In genomic region chr11:69495441-69496201, GRCh38 we compare ENCODE assay signal across 19 cellular contexts. TPM values are rescaled to one million over a fixed set of nuclear protein-coding genes. Genes with fewer than 3 reads are reported as not detected.
"Had no signal": no experiment of that assay in that cellular context is flagged by ENCODE, and none has a peak within 500 bp of the region (broad histone marks: within the 10 kb centered on the region; RNA-seq: fewer than 3 reads in every experiment).

No MANE protein-coding gene starts in this region.

- H3K36me3 Mint-ChIP-seq: activated naive CD4-positive, alpha-beta T cell treated with anti-CD3 and anti-CD28 coated beads, Interleukin-2, amount 10 ng/mL, durations not matched to agents 7 days and 5 days; stimulated activated memory B cell treated with anti-CD40 and anti-IgM and Interleukin-4, amounts not matched to agents 10 μg/mL and 1 μg/mL and 100 μg/mL, for 72 hours had no signal

- H3K27me3 ChIP-seq: adrenal gland, right lobe of liver, tibial artery had no signal

- FAIRE-seq: TTC549 had no signal

- H2AFZ ChIP-seq: parathyroid adenoma had no signal

- H3K79me2 ChIP-seq: parathyroid adenoma had no signal

- H3K27me3 Mint-ChIP-seq: activated CD4-positive, alpha-beta T cell treated with anti-CD3 and anti-CD28 coated beads, Interleukin-2, amount 10 ng/mL, durations not matched to agents 24 days and 14 days had no signal

- H3K36me3 ChIP-seq: adrenal gland, right lobe of liver, tibial artery had no signal

- H3K27ac ChIP-seq: parathyroid adenoma, right lobe of liver had no signal

- H3K4me3 ChIP-seq: adrenal gland, right lobe of liver, tibial artery had no signal

- ATAC-seq: activated T-helper 17 cell treated with anti-CD3 and anti-CD28 coated beads, Interleukin-2, amount 50 U/mL, for 72 hours; right lobe of liver; stimulated activated memory B cell treated with anti-CD40 and anti-IgM and Interleukin-4, amounts not matched to agents 10 μg/mL and 1 μg/mL and 100 μg/mL, for 72 hours; T-helper 17 cell had no signal

- H3K4me1 ChIP-seq: adrenal gland, parathyroid adenoma had no signal

- H3K27ac Mint-ChIP-seq: activated B cell treated with CpG ODN at 0.5 μM for 24 hours; activated CD4-positive, alpha-beta T cell treated with anti-CD3 and anti-CD28 coated beads, Interleukin-2, amount 10 ng/mL, durations not matched to agents 24 days and 14 days; activated naive CD4-positive, alpha-beta T cell treated with anti-CD3 and anti-CD28 coated beads, Interleukin-2, amount 10 ng/mL, durations not matched to agents 7 days and 5 days; activated T-helper 17 cell treated with anti-CD3 and anti-CD28 coated beads, Interleukin-2, amount 50 U/mL, for 72 hours; dendritic cell treated with granulocyte-macrophage colony-stimulating factor and Interleukin-4, amounts not matched to agents 40 ng/mL and 50 ng/mL, for 4 days; endodermal cell; nephron progenitor cell; stimulated activated memory B cell treated with anti-CD40 and anti-IgM and Interleukin-4, amounts not matched to agents 10 μg/mL and 1 μg/mL and 100 μg/mL, for 72 hours; T-helper 17 cell had no signal

- H3K9me3 ChIP-seq: adrenal gland, right lobe of liver, tibial artery had no signal

- H3K9me3 Mint-ChIP-seq: activated B cell treated with CpG ODN at 0.5 μM for 24 hours; activated CD4-positive, alpha-beta T cell treated with anti-CD3 and anti-CD28 coated beads, Interleukin-2, amount 10 ng/mL, durations not matched to agents 24 days and 14 days; activated naive CD4-positive, alpha-beta T cell treated with anti-CD3 and anti-CD28 coated beads, Interleukin-2, amount 10 ng/mL, durations not matched to agents 7 days and 5 days; activated T-helper 17 cell treated with anti-CD3 and anti-CD28 coated beads, Interleukin-2, amount 50 U/mL, for 72 hours; central memory CD8-positive, alpha-beta T cell; dendritic cell treated with granulocyte-macrophage colony-stimulating factor and Interleukin-4, amounts not matched to agents 40 ng/mL and 50 ng/mL, for 4 days; endodermal cell; nephron progenitor cell; stimulated activated memory B cell treated with anti-CD40 and anti-IgM and Interleukin-4, amounts not matched to agents 10 μg/mL and 1 μg/mL and 100 μg/mL, for 72 hours had no signal

- H3K4me3 Mint-ChIP-seq: activated B cell treated with CpG ODN at 0.5 μM for 24 hours; activated CD4-positive, alpha-beta T cell treated with anti-CD3 and anti-CD28 coated beads, Interleukin-2, amount 10 ng/mL, durations not matched to agents 24 days and 14 days; activated naive CD4-positive, alpha-beta T cell treated with anti-CD3 and anti-CD28 coated beads, Interleukin-2, amount 10 ng/mL, durations not matched to agents 7 days and 5 days; activated T-helper 17 cell treated with anti-CD3 and anti-CD28 coated beads, Interleukin-2, amount 50 U/mL, for 72 hours; central memory CD8-positive, alpha-beta T cell; dendritic cell treated with granulocyte-macrophage colony-stimulating factor and Interleukin-4, amounts not matched to agents 40 ng/mL and 50 ng/mL, for 4 days; endodermal cell; nephron progenitor cell; stimulated activated memory B cell treated with anti-CD40 and anti-IgM and Interleukin-4, amounts not matched to agents 10 μg/mL and 1 μg/mL and 100 μg/mL, for 72 hours; T-helper 17 cell had no signal

- DNase-seq: activated B cell treated with CpG ODN at 0.5 μM for 24 hours; activated CD4-positive, alpha-beta T cell treated with anti-CD3 and anti-CD28 coated beads, Interleukin-2, amount 10 ng/mL, durations not matched to agents 24 days and 14 days; activated CD8-positive, alpha-beta memory T cell treated with anti-CD3 and anti-CD28 coated beads for 24 hours; activated naive CD4-positive, alpha-beta T cell treated with anti-CD3 and anti-CD28 coated beads, Interleukin-2, amount 10 ng/mL, durations not matched to agents 7 days and 5 days; adrenal gland; endodermal cell; mesendoderm; nephron progenitor cell; stimulated activated CD4-positive, alpha-beta T cell treated with anti-CD3 and anti-CD28 coated beads, Interleukin-1b, Interleukin-23, amount 100 ng/mL, for 48 hours; T-helper 17 cell; tibial artery had no signal

- H3K9ac ChIP-seq: parathyroid adenoma had no signal

- H3K4me1 Mint-ChIP-seq: activated B cell treated with CpG ODN at 0.5 μM for 24 hours; activated CD4-positive, alpha-beta T cell treated with anti-CD3 and anti-CD28 coated beads, Interleukin-2, amount 10 ng/mL, durations not matched to agents 24 days and 14 days; activated naive CD4-positive, alpha-beta T cell treated with anti-CD3 and anti-CD28 coated beads, Interleukin-2, amount 10 ng/mL, durations not matched to agents 7 days and 5 days; activated T-helper 17 cell treated with anti-CD3 and anti-CD28 coated beads, Interleukin-2, amount 50 U/mL, for 72 hours; central memory CD8-positive, alpha-beta T cell; endodermal cell; T-helper 17 cell had no signal

RNA-seq across cellular contexts. Expression of gene LINC01488, which starts 14.2 kb away (rescaled TPM):
- total RNA-seq: activated B cell treated with CpG ODN at 0.5 μM for 24 hours; activated CD4-positive, alpha-beta T cell treated with anti-CD3 and anti-CD28 coated beads, Interleukin-2, amount 10 ng/mL, durations not matched to agents 24 days and 14 days; activated T-helper 17 cell treated with anti-CD3 and anti-CD28 coated beads, Interleukin-2, amount 50 U/mL, for 72 hours; adrenal gland; endodermal cell; glomerular endothelial cell; T-helper 17 cell had no signal
- polyA plus RNA-seq: adrenal gland had no signal
